Comparison of ENCODE assay signal across 8 cellular contexts in the genomic region with DNA sequence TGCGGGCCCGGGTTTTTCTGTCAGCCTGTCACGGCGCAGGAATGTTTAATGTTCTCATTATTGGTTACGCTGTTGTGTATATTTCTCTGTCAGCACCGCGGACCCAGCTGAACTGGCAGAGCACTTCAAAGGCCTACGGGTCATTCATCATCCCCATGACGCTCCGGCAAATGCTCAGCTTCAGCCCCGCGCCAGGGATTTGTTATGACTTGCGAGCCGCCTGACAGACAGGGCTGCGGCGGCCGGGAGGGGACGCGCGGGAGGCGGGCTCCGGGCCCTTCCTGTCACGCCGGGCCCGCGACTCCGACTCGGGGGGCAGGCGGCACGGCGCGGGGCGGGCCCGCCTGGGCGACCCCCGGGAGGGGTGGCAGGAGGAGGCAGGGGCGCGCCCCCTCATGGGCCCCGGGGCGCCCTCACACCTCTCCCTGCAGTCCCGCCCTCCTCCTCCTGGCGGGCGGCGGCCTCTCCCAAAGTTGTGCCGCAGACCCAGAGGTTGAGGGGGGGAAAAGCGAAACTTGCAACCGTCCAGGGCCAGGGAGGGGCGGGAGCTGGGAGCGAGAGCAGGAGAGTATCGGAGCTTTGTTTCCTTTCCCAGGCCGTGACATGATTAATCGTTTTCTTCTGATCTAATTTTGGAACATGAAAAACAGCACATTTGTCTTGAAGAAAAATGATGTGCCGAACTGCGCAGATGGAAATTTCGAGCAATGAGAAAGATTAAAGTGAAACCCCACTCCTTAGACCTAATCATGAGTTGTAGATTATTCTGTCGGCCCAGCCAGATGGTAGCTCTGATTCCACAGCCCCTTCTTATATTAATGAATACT. TPM values are rescaled to one million over a fixed set of nuclear protein-coding genes. Genes with fewer than 3 reads are reported as not detected.
A peak's percentile ranks its signal among the peaks of the same experiment; 100 is the strongest.
DNase-seq lines count a peak whose midpoint lies in the region; ATAC-seq, FAIRE-seq and TF ChIP-seq lines count a peak whose summit lies in the region.

No MANE protein-coding gene starts in this region.

- ATAC-seq in GM21576 (IDR thresholded peaks at IDR 0.05; ENCODE audit: unreplicated experiment): peak; percentile 71
- peak; percentile 88 to 91 for ATAC-seq in left cardiac atrium
- ATAC-seq in upper lobe of left lung (ENCODE audit: low FRiP score in 2 of 2): peak; percentile 85 to 90

- H3K36me3 ChIP-seq in adrenal gland (replicated peaks in 1 of 2) (no peaks in the 10 kb centered on the region), upper lobe of left lung (no peaks in the 10 kb centered on the region)

- H3K4me3 ChIP-seq in adrenal gland: peak overlapping the region in 3 of 4 donors; percentile 27 to 66 (median 41)
- H3K4me3 ChIP-seq in upper lobe of left lung: peak overlapping the region in 3 of 4 donors; percentile 62 to 74 (median 64)

- intact Hi-C loops in adrenal gland (cut with DNase I): loop anchor here in 1 of 2 donors (5.0 kb wide), 1 partner anchor 102 kb away; no protein-coding TSS in a partner anchor
- intact Hi-C loops in left cardiac atrium (cut with DNase I): loop anchor here in 1 of 2 donors (5.0 kb wide), 1 partner anchor 102 kb away; no protein-coding TSS in a partner anchor
- intact Hi-C loops in posterior vena cava (cut with DNase I): no loop called here

- H3K9me3 ChIP-seq in adrenal gland (replicated peaks in 1 of 3): no peaks in the 10 kb centered on the region
- peaks cover 0 to 6% (median 0%) of the 10 kb centered on the region in 4 donors for H3K9me3 ChIP-seq in upper lobe of left lung

- FAIRE-seq in D721Med (lab: Jason Lieb, UNC): peak; percentile 6

- TF ChIP-seq CTCF in D721Med (IDR thresholded peaks at IDR 0.05; ENCODE audit: insufficient read depth, missing control alignments) (peak; percentile 1), adrenal gland (IDR thresholded peaks at IDR 0.05) (peak in 4 of 6 experiments; percentile 37 to 59 (median 43)), upper lobe of left lung (IDR thresholded peaks at IDR 0.05) (peak in 5 of 6 experiments; percentile 12 to 84 (median 51))

- DNase-seq in D721Med (ENCODE audit: insufficient read length, low spot score) (no peak), M059J (ENCODE audit: low read depth) (peak; percentile 97), T follicular helper cell (ENCODE audit: low read depth) (peak; percentile 24), adrenal gland (peak; percentile 85 to 96 (median 93)), left cardiac atrium (peak; percentile 87), posterior vena cava (ENCODE audit: low spot score) (peak; percentile 94), upper lobe of left lung (peak; percentile 82 to 92)

- H3K4me1 ChIP-seq in adrenal gland (replicated peaks in 1 of 2) (peaks cover 8 to 33% of the 10 kb centered on the region in 2 donors), upper lobe of left lung (peaks cover 19 to 28% (median 25%) of the 10 kb centered on the region in 4 donors)

- H3K27ac ChIP-seq in adrenal gland: peak overlapping the region in 4 of 5 donors; percentile 83 to 97 (median 87)
- peak overlapping the region; percentile 85 to 96 (median 92) for H3K27ac ChIP-seq in upper lobe of left lung

- H3K27me3 ChIP-seq in adrenal gland (no peaks in the 10 kb centered on the region), upper lobe of left lung (no peaks in the 10 kb centered on the region)

- TF ChIP-seq EP300 in upper lobe of left lung (IDR thresholded peaks at IDR 0.05): peak in 2 of 4 donors; percentile 50 to 53

- peak in 1 of 2 donors; percentile 84 for TF ChIP-seq POLR2A in adrenal gland (IDR thresholded peaks at IDR 0.05)
- peak in 2 of 4 donors; percentile 59 to 67 for TF ChIP-seq POLR2A in upper lobe of left lung (IDR thresholded peaks at IDR 0.05)

- 0 to 1% (median 0%) methylated on average over 20 to 56 of the region's 56 CpGs for WGBS in adrenal gland, 4 donors
- WGBS in upper lobe of left lung, 2 donors: 0 to 1% methylated on average over 22 to 36 of the region's 56 CpGs

RNA-seq across cellular contexts. Expression of a gene that starts 59.3 kb away (rescaled TPM):
- 5.6 and 16.4 TPM in 2 replicates for total RNA-seq in M059J (2014; rRNA removed; shearing (Covaris generic))
- total RNA-seq in adrenal gland (10 to 100 TPM; 17.3 to 82.0 (median 32.7) TPM), left cardiac atrium (10 to 100 TPM; 22.7 to 28.2 TPM), posterior vena cava (10 to 100 TPM in 1 of 2 donors, 1 to 10 TPM in 1; 10.0 to 18.1 TPM), upper lobe of left lung (10 to 100 TPM; 28.0 to 56.6 (median 35.6) TPM)
- 100 to 1,000 TPM in 1 of 3 donors, 10 to 100 TPM in 1, 1 to 10 TPM in 1; 2.0 to 137 (median 95.0) TPM for polyA plus RNA-seq in adrenal gland

Comparison
In these comparisons a context has a peak if more than half of its experiments do, and no peak if none do; other contexts are left out.
1. CTCF ChIP-seq: peak in every context shown above with its lines; median percentile 51 in upper lobe of left lung; 43 in adrenal gland; 1 in D721Med.